In genomic region chr4:11615601-11616000, GRCh38 we compare ENCODE assay signal across 19 cellular contexts.
"Had no signal": no experiment of that assay in that cellular context is flagged by ENCODE, and none has a peak within 500 bp of the region (broad histone marks: within the 10 kb centered on the region; RNA-seq: fewer than 3 reads in every experiment).

No MANE protein-coding gene starts in this region.

- H3K4me1 Mint-ChIP-seq: activated naive CD8-positive, alpha-beta T cell treated with anti-CD3 and anti-CD28 coated beads for 36 hours; immature natural killer cell had no signal

- H3K36me3 Mint-ChIP-seq: activated CD4-positive, alpha-beta memory T cell treated with anti-CD3 and anti-CD28 coated beads for 36 hours; activated naive CD8-positive, alpha-beta T cell treated with anti-CD3 and anti-CD28 coated beads for 36 hours; immature natural killer cell had no signal

- H3K4me1 ChIP-seq: psoas muscle had no signal

- H3K4me3 Mint-ChIP-seq: activated CD4-positive, alpha-beta memory T cell treated with anti-CD3 and anti-CD28 coated beads for 36 hours; activated naive CD8-positive, alpha-beta T cell treated with anti-CD3 and anti-CD28 coated beads for 36 hours; activated T-cell treated with anti-CD3 and anti-CD28 coated beads, Interleukin-2, amount 50 U/mL, for 4 hours; immature natural killer cell; nephron had no signal

- H3K27ac ChIP-seq: cardiac muscle cell, psoas muscle, right lobe of liver, upper lobe of left lung had no signal

- H3K4me3 ChIP-seq: cardiac muscle cell, lung, psoas muscle, right lobe of liver, upper lobe of left lung had no signal

- DNase-seq: activated CD4-positive, alpha-beta memory T cell treated with anti-CD3 and anti-CD28 coated beads for 36 hours; activated CD4-positive, alpha-beta T cell treated with anti-CD3 and anti-CD28 coated beads for 1 hour; activated gamma-delta T cell; activated naive CD8-positive, alpha-beta T cell treated with anti-CD3 and anti-CD28 coated beads for 36 hours; activated T-cell treated with anti-CD3 and anti-CD28 coated beads, Interleukin-2, amount 50 U/mL, for 4 hours; aorta; glutamatergic neuron; immature natural killer cell; left colon; psoas muscle; right lobe of liver; stimulated activated CD4-positive, alpha-beta T cell treated with anti-CD3 and anti-CD28 coated beads, Interleukin-2, amount 100 ng/mL, for 24 hours; stimulated activated naive CD4-positive, alpha-beta T cell; substantia nigra; T1000; upper lobe of left lung had no signal

- H3K36me3 ChIP-seq: cardiac muscle cell, right lobe of liver, upper lobe of left lung had no signal

- H3K9me3 ChIP-seq: psoas muscle, right lobe of liver, upper lobe of left lung had no signal

- H3K27ac Mint-ChIP-seq: activated CD4-positive, alpha-beta memory T cell treated with anti-CD3 and anti-CD28 coated beads for 36 hours; activated naive CD8-positive, alpha-beta T cell treated with anti-CD3 and anti-CD28 coated beads for 36 hours; immature natural killer cell had no signal

- H3K27me3 ChIP-seq: cardiac muscle cell, right lobe of liver, upper lobe of left lung had no signal

- ATAC-seq: activated T-cell treated with anti-CD3 and anti-CD28 coated beads, Interleukin-2, amount 50 U/mL, for 4 hours; left colon; psoas muscle; right lobe of liver had no signal

- H3K27me3 Mint-ChIP-seq: activated CD4-positive, alpha-beta memory T cell treated with anti-CD3 and anti-CD28 coated beads for 36 hours; activated naive CD8-positive, alpha-beta T cell treated with anti-CD3 and anti-CD28 coated beads for 36 hours had no signal

- H3K9me3 Mint-ChIP-seq: activated CD4-positive, alpha-beta memory T cell treated with anti-CD3 and anti-CD28 coated beads for 36 hours; activated naive CD8-positive, alpha-beta T cell treated with anti-CD3 and anti-CD28 coated beads for 36 hours; activated T-cell treated with anti-CD3 and anti-CD28 coated beads, Interleukin-2, amount 50 U/mL, for 4 hours; nephron had no signal
